Comparison of ENCODE assay signal across 8 cellular contexts in genomic region chr14:99430491-99430890, GRCh38. TPM values are rescaled to one million over a fixed set of nuclear protein-coding genes. Genes with fewer than 3 reads are reported as not detected.
DNase-seq lines count a peak whose midpoint lies in the region; ATAC-seq and TF ChIP-seq lines count a peak whose summit lies in the region.

No MANE protein-coding gene starts in this region.

- H3K4me3 ChIP-seq in upper lobe of right lung: no peak overlapping the region

- no TSS peak for BruUV-seq in Calu3 (replicated peaks; lab: Mats Ljungman, UMichigan)

- no peak overlapping the region for H3K4me3 Mint-ChIP-seq in Calu3 (ENCODE audit: low read depth, unreplicated experiment)

- in situ Hi-C loops in SK-MEL-5 (cut with HindIII; ENCODE audit: low pct_unique_long_range_greater_than_20kb, low sequenced_read_pairs): no loop called here

- DNase-seq in Calu3 (peak; percentile 22), SK-MEL-5 (ENCODE audit: low read depth, low spot score) (peak; percentile 21), glomerular endothelial cell (ENCODE audit: extremely low read depth, low read depth, low spot score) (peak; percentile 16), upper lobe of right lung (no peak), NCI-H1694 (lab: John Stamatoyannopoulos, UW) (no peak)

- no peaks in the 10 kb centered on the region for H3K4me1 Mint-ChIP-seq in Calu3 (ENCODE audit: low read depth, unreplicated experiment)

- H3K27ac Mint-ChIP-seq in Calu3 (ENCODE audit: unreplicated experiment): no peak overlapping the region

- H3K36me3 Mint-ChIP-seq in Calu3 (ENCODE audit: insufficient read depth, unreplicated experiment): peaks cover 17% of the 10 kb centered on the region

- no peaks in the 10 kb centered on the region for H3K9me3 ChIP-seq in upper lobe of right lung

- no peak for TF ChIP-seq CTCF in Calu3 (IDR thresholded peaks at IDR 0.05; ENCODE audit: unreplicated experiment)
- TF ChIP-seq CTCF in upper lobe of right lung (IDR thresholded peaks at IDR 0.05): peak; percentile 48

- ATAC-seq in GM21515 (IDR thresholded peaks at IDR 0.05; ENCODE audit: unreplicated experiment): peak; percentile 66
- peak; percentile 78 for ATAC-seq in upper lobe of right lung
- ATAC-seq in GM21576 (IDR thresholded peaks at IDR 0.05; ENCODE audit: unreplicated experiment): no peak
- no peak for ATAC-seq in GM21526 (IDR thresholded peaks at IDR 0.05; ENCODE audit: low FRiP score, unreplicated experiment)

- H3K27ac ChIP-seq in upper lobe of right lung: no peak overlapping the region

- H3K27me3 Mint-ChIP-seq in Calu3 (ENCODE audit: unreplicated experiment): no peaks in the 10 kb centered on the region

- intact Hi-C loops in Calu3 (cut with micrococcal nuclease; ENCODE audit: unreplicated experiment): no loop called here
- intact Hi-C loops in upper lobe of right lung (cut with DNase I): no loop called here

- H3K36me3 ChIP-seq in upper lobe of right lung: peaks cover 41% of the 10 kb centered on the region

- H3K4me1 ChIP-seq in upper lobe of right lung: peaks cover 9% of the 10 kb centered on the region

- H3K27me3 ChIP-seq in upper lobe of right lung: no peaks in the 10 kb centered on the region

- CTCF ChIA-PET in Calu3 (lab: Charles Lee): interaction anchor here (0.7 kb wide), 1 partner anchor 15 kb away, joined by 3 read pairs; no protein-coding TSS in a partner anchor

- H3K9me3 Mint-ChIP-seq in Calu3 (ENCODE audit: low read depth, unreplicated experiment): peaks cover 3% of the 10 kb centered on the region

RNA-seq across cellular contexts. Expression of gene SETD3, which starts 50.2 kb away (rescaled TPM):
- total RNA-seq in Calu3 (2022) (51.5 and 52.6 TPM in 2 replicates), glomerular endothelial cell (44.8 and 53.9 TPM in 2 replicates), upper lobe of right lung (90.3 TPM)
- total RNA-seq in SK-MEL-5 (2014; rRNA removed; shearing (Covaris generic)): 47.8 and 48.4 TPM in 2 replicates
- 34.7 and 46.6 TPM in 2 replicates for polyA plus RNA-seq in SK-MEL-5 (2015; cell fraction: cytosol; rRNA removed)
- 22.4 and 27.3 TPM in 2 replicates for polyA plus RNA-seq in SK-MEL-5 (2015; cell fraction: nucleus; rRNA removed)

RNA-seq across cellular contexts. Expression of gene CCNK, which starts 50.7 kb away (rescaled TPM):
- 71.5 and 82.8 TPM in 2 replicates for total RNA-seq in Calu3 (2022)
- 21.7 and 22.0 TPM in 2 replicates for total RNA-seq in SK-MEL-5 (2014; rRNA removed; shearing (Covaris generic))
- 43.4 and 53.9 TPM in 2 replicates for polyA plus RNA-seq in SK-MEL-5 (2015; cell fraction: cytosol; rRNA removed)
- 24.0 and 30.5 TPM in 2 replicates for polyA plus RNA-seq in SK-MEL-5 (2015; cell fraction: nucleus; rRNA removed)
- total RNA-seq in glomerular endothelial cell: 25.5 and 41.1 TPM in 2 replicates
- 48.7 TPM for total RNA-seq in upper lobe of right lung

Comparison
In these comparisons a context has a peak if more than half of its experiments do, and no peak if none do; other contexts are left out.
1. DNase-seq: peak in Calu3 (single experiment), SK-MEL-5 (single experiment) and glomerular endothelial cell (single experiment); none in upper lobe of right lung (single experiment) and NCI-H1694 (single experiment).
2. ATAC-seq: peak in GM21515 (single experiment) and upper lobe of right lung (single experiment); none in GM21576 (single experiment) and GM21526 (single experiment).